ENCODE assay signal across 8 cellular contexts in genomic region chr17:80146121-80147034, GRCh38. TPM values are rescaled to one million over a fixed set of nuclear protein-coding genes. Genes with fewer than 3 reads are reported as not detected.
DNase-seq lines count a peak whose midpoint lies in the region; ATAC-seq and TF ChIP-seq lines count a peak whose summit lies in the region.

No MANE protein-coding gene starts in this region.

- peaks cover 43% of the 10 kb centered on the region for H3K36me3 Mint-ChIP-seq in brain
- peaks cover 1 to 7% (median 4%) of the 10 kb centered on the region in 3 donors for H3K36me3 Mint-ChIP-seq in immature natural killer cell

- no peaks in the 10 kb centered on the region for H3K9me3 ChIP-seq in A673 (ENCODE audit: low read depth, low read length, poor library complexity, severe bottlenecking)

- H3K9me3 Mint-ChIP-seq in brain = peaks cover 0 to 3% (median 2%) of the 10 kb centered on the region in 5 experiments
- H3K9me3 Mint-ChIP-seq in immature natural killer cell = no peaks in the 10 kb centered on the region

- H3K27ac Mint-ChIP-seq in brain (peak overlapping the region; percentile 95 to 99 (median 99)), immature natural killer cell (peak overlapping the region; percentile 92 to 100 (median 98))

- no TSS peak for BruUV-seq in A673 (replicated peaks; lab: Mats Ljungman, UMichigan)

- in situ Hi-C loops in GM13977 (cut with MboI; ENCODE audit: low pct_unique_long_range_greater_than_20kb, low sequenced_read_pairs, unreplicated experiment) = no loop called here

- peak overlapping the region; percentile 89 to 98 (median 97) for H3K4me3 Mint-ChIP-seq in brain
- H3K4me3 Mint-ChIP-seq in immature natural killer cell = peak overlapping the region; percentile 96 to 100 (median 99)

- peaks cover 31% of the 10 kb centered on the region for H3K36me3 ChIP-seq in A673 (ENCODE audit: insufficient read depth, low read length, poor library complexity, severe bottlenecking)

- peak overlapping the region; percentile 94 for H3K4me3 ChIP-seq in A673 (ENCODE audit: low read depth, low read length, poor library complexity, severe bottlenecking)

- intact Hi-C loops in A673 (cut with micrococcal nuclease; ENCODE audit: unreplicated experiment) = no loop called here

- H3K4me1 ChIP-seq in A673 (ENCODE audit: insufficient read depth, low read length, poor library complexity, severe bottlenecking) = peaks cover 12% of the 10 kb centered on the region

- CTCF ChIA-PET in A673 (lab: Charles Lee) = interaction anchor here (1.3 kb wide), 1 partner anchor 45 kb away, joined by 3 read pairs; the partner anchor contains the start of gene GAA

- H3K27ac ChIP-seq in A673 (ENCODE audit: low read depth, low read length, poor library complexity, severe bottlenecking) = peak overlapping the region; percentile 92

- peaks cover 13% of the 10 kb centered on the region for H3K27me3 Mint-ChIP-seq in brain
- peaks cover 4 to 14% (median 8%) of the 10 kb centered on the region in 3 donors for H3K27me3 Mint-ChIP-seq in immature natural killer cell (ENCODE audit: low read depth in 3 of 3)

- DNase-seq in A673 (ENCODE audit: low spot score) (peak; percentile 33), GM13977 (ENCODE audit: low spot score) (peak; percentile 58), NOMO-1 (lab: John Stamatoyannopoulos, UW; ENCODE audit: unreplicated experiment in 2 of 2) (peak; percentile 38 to 43), immature natural killer cell (peak in 2 of 3 donors; percentile 12 to 13), UCSD-AML1 (lab: John Stamatoyannopoulos, UW; ENCODE audit: unreplicated experiment) (no peak)
- DNase-seq in stimulated activated CD8-positive, alpha-beta memory T cell treated with anti-CD3 and anti-CD28 coated beads, Interleukin-4, amount 100 ng/mL, for 24 hours (ENCODE audit: low read depth) = peak; percentile 5

- TF ChIP-seq CTCF in A673 (conservative IDR thresholded peaks at IDR 0.05; ENCODE audit: low read depth, low read length) = no peak
- no peak for TF ChIP-seq CTCF in GM13977 (IDR thresholded peaks at IDR 0.05; ENCODE audit: extremely low read depth, insufficient read depth, missing control alignments)
- no peak for TF ChIP-seq CTCF in brain (conservative IDR thresholded peaks at IDR 0.05)

- POLR2A ChIA-PET in A673 (lab: Charles Lee; ENCODE audit: low non-redundant PET) = interaction anchor here (0.6 kb wide), 1 partner anchor 11 kb away, joined by 4 read pairs; no protein-coding TSS in a partner anchor

- H3K4me1 Mint-ChIP-seq in brain = peaks cover 67% of the 10 kb centered on the region
- peaks cover 35 to 41% of the 10 kb centered on the region in 2 donors for H3K4me1 Mint-ChIP-seq in immature natural killer cell

- no peaks in the 10 kb centered on the region for H3K27me3 ChIP-seq in A673 (replicated peaks; ENCODE audit: insufficient read depth, low read depth, low read length, poor library complexity)

- peak; percentile 16 for ATAC-seq in HG02981 (IDR thresholded peaks at IDR 0.05; ENCODE audit: unreplicated experiment)

RNA-seq across cellular contexts. Expression of gene EIF4A3, which starts 0.6 kb away (rescaled TPM):
- 155 and 158 TPM in 2 replicates for total RNA-seq in A673 (2021)
- polyA plus RNA-seq in brain (ENCODE audit: insufficient read depth, low read depth, low replicate concordance) (155 TPM), immature natural killer cell (100 to 1,000 TPM in 1 of 3 donors, 10 to 100 TPM in 2; 70.7 to 124 (median 92.6) TPM)

RNA-seq across cellular contexts. Expression of gene CARD14, which starts 23.5 kb away (rescaled TPM):
- 0.09 TPM in 1 of 2 replicates, not detected in the other for total RNA-seq in A673 (2021)
- 0.22 TPM for polyA plus RNA-seq in brain (ENCODE audit: insufficient read depth, low read depth, low replicate concordance)
- polyA plus RNA-seq in immature natural killer cell = not detected

RNA-seq across cellular contexts. Expression of gene GAA, which starts 45.0 kb away (rescaled TPM):
- total RNA-seq in A673 (2021) = 7.5 and 12.7 TPM in 2 replicates
- polyA plus RNA-seq in brain (ENCODE audit: insufficient read depth, low read depth, low replicate concordance) (99.7 TPM), immature natural killer cell (10 to 100 TPM; 14.7 to 20.0 (median 15.4) TPM)
